Comparison of ENCODE assay signal across 8 cellular contexts in genomic region chr4:39458505-39459300, GRCh38. TPM values are rescaled to one million over a fixed set of nuclear protein-coding genes. Genes with fewer than 3 reads are reported as not detected.
A peak's percentile ranks its signal among the peaks of the same experiment; 100 is the strongest.
DNase-seq lines count a peak whose midpoint lies in the region; ATAC-seq and TF ChIP-seq lines count a peak whose summit lies in the region.

Gene LIAS (plus strand): TSS chr4:39459056. CDS start chr4:39459118, 62 bp downstream.
Gene RPL9 (minus strand): TSS chr4:39458922. CDS start chr4:39458439, 483 bp downstream.

- H3K9me3 Mint-ChIP-seq in CD14-positive monocyte = no peaks in the 10 kb centered on the region

- H3K4me1 ChIP-seq in left lung = peaks cover 17 to 42% of the 10 kb centered on the region in 2 donors

- no peaks in the 10 kb centered on the region for H3K27me3 ChIP-seq in left lung

- peak; percentile 96 for DNase-seq in CD14-positive monocyte (ENCODE audit: low spot score)
- peak; percentile 98 for DNase-seq in NCI-H82 (lab: John Stamatoyannopoulos, UW)
- peak; percentile 90 to 93 for DNase-seq in activated CD4-positive, alpha-beta T cell treated with anti-CD3 and anti-CD28 coated beads, Interleukin-2, amount 50 U/mL, for 48 hours
- peak; percentile 100 for DNase-seq in dermis blood vessel endothelial cell
- peak; percentile 89 to 94 for DNase-seq in left lung
- peak; percentile 87 to 90 for DNase-seq in stimulated activated CD4-positive, alpha-beta T cell treated with anti-CD3 and anti-CD28 coated beads, Interleukin-2, amount 100 ng/mL, for 48 hours

- peak within 1 kb of the TSS; percentile 99 to 100 (median 100) for H3K27ac Mint-ChIP-seq in CD14-positive monocyte

- H3K4me3 Mint-ChIP-seq in CD14-positive monocyte = peak within 1 kb of the TSS; percentile 94 to 97

- H3K27me3 Mint-ChIP-seq in CD14-positive monocyte (ENCODE audit: low read depth in 3 of 3) = no peaks in the 10 kb centered on the region

- peak within 1 kb of the TSS; percentile 76 to 83 for H3K4me3 ChIP-seq in left lung

- peaks cover 49 to 58% of the 10 kb centered on the region in 2 donors for H3K36me3 Mint-ChIP-seq in CD14-positive monocyte

- peak within 1 kb of the TSS; percentile 91 to 95 for H3K27ac ChIP-seq in left lung

- TF ChIP-seq CTCF in CD14-positive monocyte (IDR thresholded peaks at IDR 0.05) = no peak
- no peak for TF ChIP-seq CTCF in left lung (IDR thresholded peaks at IDR 0.05)

- H3K9me3 ChIP-seq in left lung = no peaks in the 10 kb centered on the region

- ATAC-seq in GM19397 (IDR thresholded peaks at IDR 0.05; ENCODE audit: unreplicated experiment) = peak; percentile 88
- ATAC-seq in HG03571 (IDR thresholded peaks at IDR 0.05; ENCODE audit: unreplicated experiment) = peak; percentile 84
- ATAC-seq in left lung = peak; percentile 95

- intact Hi-C loops in CD14-positive monocyte (cut with micrococcal nuclease) (loop anchor here (2.0 to 10.0 kb wide), 7 partner anchors 69 to 519 kb away; partner anchors contain the start of genes PDS5A (in 2 of the 2), RFC1 (in 1 of the 2), SMIM14 (in 1 of the 2) and UBE2K (in 1 of the 2)), left lung (cut with DNase I) (no loop called here)

- H3K4me1 Mint-ChIP-seq in CD14-positive monocyte = peaks cover 27% of the 10 kb centered on the region

- H3K36me3 ChIP-seq in left lung = peaks cover 7 to 57% of the 10 kb centered on the region in 2 donors

RNA-seq across cellular contexts. Expression of gene LIAS, which starts in this region (rescaled TPM):
- 1 to 10 TPM; 7.2 to 7.8 TPM for polyA plus RNA-seq in CD14-positive monocyte
- total RNA-seq in dermis blood vessel endothelial cell = 6.2 and 8.5 TPM in 2 replicates
- 10 to 100 TPM in 1 of 2 donors, 1 to 10 TPM in 1; 9.6 to 11.0 TPM for total RNA-seq in left lung

RNA-seq across cellular contexts. Expression of gene RPL9, which starts in this region (rescaled TPM):
- 100 to 1,000 TPM; 821 to 828 TPM for polyA plus RNA-seq in CD14-positive monocyte
- 906 and 3,299 TPM in 2 replicates for total RNA-seq in dermis blood vessel endothelial cell
- total RNA-seq in left lung = 1,000 to 10,000 TPM in 1 of 2 donors, 100 to 1,000 TPM in 1; 974 to 1,439 TPM

Comparison
In these comparisons a context has a peak if more than half of its experiments do, and no peak if none do; other contexts are left out.
1. Peak in every context shown above with its lines: DNase-seq, ATAC-seq, H3K4me3 ChIP-seq and H3K27ac ChIP-seq.
2. intact Hi-C loops: an anchor here in CD14-positive monocyte (2.0 to 10.0 kb wide); none called in left lung.